32 cellular contexts compared by ENCODE assay signal in genomic region chr15:43772624-43773023, GRCh38. TPM values are rescaled to one million over a fixed set of nuclear protein-coding genes. Genes with fewer than 3 reads are reported as not detected.
"Had no signal": no experiment of that assay in that cellular context is flagged by ENCODE, and none has a peak within 500 bp of the region (broad histone marks: within the 10 kb centered on the region; RNA-seq: fewer than 3 reads in every experiment).

No MANE protein-coding gene starts in this region.

- H3K9me3 Mint-ChIP-seq: activated CD4-positive, alpha-beta memory T cell treated with anti-CD3 and anti-CD28 coated beads for 36 hours; activated CD4-positive, alpha-beta T cell treated with anti-CD3 and anti-CD28 coated beads, Interleukin-2, amount 10 ng/mL, durations not matched to agents 24 days and 14 days; activated naive CD8-positive, alpha-beta T cell treated with anti-CD3 and anti-CD28 coated beads for 36 hours; brain; mesothelial cell of epicardium; naive thymus-derived CD4-positive, alpha-beta T cell; stimulated activated effector memory CD8-positive, alpha-beta T cell treated with anti-CD3 and anti-CD28 coated beads, Interleukin-12 subunit alpha, Interleukin-12 subunit beta, amount 100 ng/mL, for 72 hours had no signal

- H3K4me3 Mint-ChIP-seq: activated CD4-positive, alpha-beta memory T cell treated with anti-CD3 and anti-CD28 coated beads for 36 hours; activated CD4-positive, alpha-beta T cell treated with anti-CD3 and anti-CD28 coated beads, Interleukin-2, amount 10 ng/mL, durations not matched to agents 24 days and 14 days; activated naive CD8-positive, alpha-beta T cell treated with anti-CD3 and anti-CD28 coated beads for 36 hours; brain; mesothelial cell of epicardium; naive thymus-derived CD4-positive, alpha-beta T cell; stimulated activated effector memory CD8-positive, alpha-beta T cell treated with anti-CD3 and anti-CD28 coated beads, Interleukin-12 subunit alpha, Interleukin-12 subunit beta, amount 100 ng/mL, for 72 hours had no signal

- ATAC-seq: naive thymus-derived CD4-positive, alpha-beta T cell; pancreas; stimulated activated effector memory CD8-positive, alpha-beta T cell treated with anti-CD3 and anti-CD28 coated beads, Interleukin-12 subunit alpha, Interleukin-12 subunit beta, amount 100 ng/mL, for 72 hours; T-helper 17 cell had no signal

- DNase-seq: activated CD4-positive, alpha-beta memory T cell treated with anti-CD3 and anti-CD28 coated beads for 36 hours; activated CD4-positive, alpha-beta T cell treated with anti-CD3 and anti-CD28 coated beads, Interleukin-2, amount 10 ng/mL, durations not matched to agents 24 days and 14 days; activated CD4-positive, CD25-positive, alpha-beta regulatory T cell treated with anti-CD3 and anti-CD28 coated beads, Interleukin-2, amount 50 U/mL, for 72 hours; activated effector memory CD4-positive, alpha-beta T cell treated with Interleukin-2 at 50 U/mL for 16 hours; activated naive CD4-positive, alpha-beta T cell treated with Interleukin-2 at 50 U/mL for 16 hours; activated naive CD8-positive, alpha-beta T cell treated with anti-CD3 and anti-CD28 coated beads for 36 hours; cerebellar nuclear complex; colonic mucosa; dorsolateral prefrontal cortex; effector memory CD4-positive, alpha-beta T cell; islet precursor cell; left ventricle myocardium inferior; naive thymus-derived CD4-positive, alpha-beta T cell; nucleus accumbens; pancreas; retina; sigmoid colon; small intestine; stimulated activated CD4-positive, alpha-beta T cell treated with anti-CD3 and anti-CD28 coated beads, Interleukin-4, amount 100 ng/mL, for 24 hours; stomach; T-helper 17 cell; tibial artery had no signal

- H3K27me3 ChIP-seq: ascending aorta, cardiac muscle cell, colonic mucosa, dorsolateral prefrontal cortex, gastroesophageal sphincter, hepatocyte, pancreas, sigmoid colon, stomach, suprapubic skin, tibial artery had no signal

- H3K79me2 ChIP-seq: hepatocyte had no signal

- H3K27me3 Mint-ChIP-seq: activated CD4-positive, alpha-beta memory T cell treated with anti-CD3 and anti-CD28 coated beads for 36 hours; activated CD4-positive, alpha-beta T cell treated with anti-CD3 and anti-CD28 coated beads, Interleukin-2, amount 10 ng/mL, durations not matched to agents 24 days and 14 days; activated naive CD8-positive, alpha-beta T cell treated with anti-CD3 and anti-CD28 coated beads for 36 hours; naive thymus-derived CD4-positive, alpha-beta T cell; T-helper 17 cell had no signal

- H3K4me1 ChIP-seq: colonic mucosa, prostate gland had no signal

- H2AFZ ChIP-seq: hepatocyte had no signal

- H3K9me3 ChIP-seq: ascending aorta, colonic mucosa, gastroesophageal sphincter, left ventricle myocardium inferior, pancreas, prostate gland, sigmoid colon, stomach, suprapubic skin, tibial artery had no signal

- H3K27ac Mint-ChIP-seq: activated CD4-positive, alpha-beta memory T cell treated with anti-CD3 and anti-CD28 coated beads for 36 hours; activated CD4-positive, alpha-beta T cell treated with anti-CD3 and anti-CD28 coated beads, Interleukin-2, amount 10 ng/mL, durations not matched to agents 24 days and 14 days; activated naive CD8-positive, alpha-beta T cell treated with anti-CD3 and anti-CD28 coated beads for 36 hours; mesothelial cell of epicardium; stimulated activated effector memory CD8-positive, alpha-beta T cell treated with anti-CD3 and anti-CD28 coated beads, Interleukin-12 subunit alpha, Interleukin-12 subunit beta, amount 100 ng/mL, for 72 hours had no signal

- H3K27ac ChIP-seq: ascending aorta, cardiac muscle cell, gastroesophageal sphincter, hepatocyte, pancreas, prostate gland, sigmoid colon, stomach, suprapubic skin, tibial artery had no signal

- H3K4me2 ChIP-seq: hepatocyte had no signal

- H3K4me3 ChIP-seq: ascending aorta, cardiac muscle cell, colonic mucosa, dorsolateral prefrontal cortex, gastroesophageal sphincter, hepatocyte, left ventricle myocardium inferior, pancreas, prostate gland, sigmoid colon, stomach, suprapubic skin, tibial artery had no signal

RNA-seq across cellular contexts. Expression of gene ELL3, which starts 4.1 kb away (rescaled TPM):
- polyA plus RNA-seq: cardiac muscle cell had no signal

RNA-seq across cellular contexts. Expression of gene SERINC4, which starts 27.4 kb away (rescaled TPM):
- total RNA-seq: ascending aorta, lung microvascular endothelial cell, stomach had no signal
- polyA plus RNA-seq: hepatocyte had no signal
